32 cellular contexts compared by ENCODE assay signal in genomic region chr6:95478941-95479340, GRCh38.
"Had no signal": no experiment of that assay in that cellular context is flagged by ENCODE, and none has a peak within 500 bp of the region (broad histone marks: within the 10 kb centered on the region; RNA-seq: fewer than 3 reads in every experiment).

No MANE protein-coding gene starts in this region.

- H3K4me3 ChIP-seq: esophagus squamous epithelium, heart left ventricle had no signal

- H3K27me3 Mint-ChIP-seq: activated CD4-positive, alpha-beta memory T cell treated with anti-CD3 and anti-CD28 coated beads, Interleukin-2, amount 10 ng/mL, durations not matched to agents 7 days and 5 days; activated CD4-positive, alpha-beta T cell treated with anti-CD3 and anti-CD28 coated beads, Interleukin-2, amount 10 ng/mL, durations not matched to agents 7 days and 5 days; activated naive CD8-positive, alpha-beta T cell; activated T-helper 17 cell treated with anti-CD3 and anti-CD28 coated beads, Interleukin-2, amount 50 U/mL, for 72 hours; T-helper 17 cell had no signal

- H3K4me3 Mint-ChIP-seq: activated CD4-positive, alpha-beta memory T cell treated with anti-CD3 and anti-CD28 coated beads, Interleukin-2, amount 10 ng/mL, durations not matched to agents 7 days and 5 days; activated CD4-positive, alpha-beta T cell treated with anti-CD3 and anti-CD28 coated beads, Interleukin-2, amount 10 ng/mL, durations not matched to agents 7 days and 5 days; activated naive CD8-positive, alpha-beta T cell; activated T-cell treated with anti-CD3 and anti-CD28 coated beads, Interleukin-2, amount 50 U/mL, for 4 hours; activated T-helper 17 cell treated with anti-CD3 and anti-CD28 coated beads, Interleukin-2, amount 50 U/mL, for 72 hours; central memory CD8-positive, alpha-beta T cell; effector memory CD8-positive, alpha-beta T cell; T-helper 17 cell; T-helper 2 cell treated with Interferon-gamma antibody and Interleukin-4, amounts not matched to agents 5 μg/mL and 100 μg/mL, for 36 hours had no signal

- H3K27ac ChIP-seq: brain microvascular endothelial cell, epithelial cell of prostate, esophagus squamous epithelium, heart left ventricle had no signal

- H3K36me3 ChIP-seq: brain microvascular endothelial cell, esophagus squamous epithelium, heart left ventricle had no signal

- ATAC-seq: activated T-cell treated with anti-CD3 and anti-CD28 coated beads, Interleukin-2, amount 50 U/mL, for 4 hours; activated T-helper 17 cell treated with anti-CD3 and anti-CD28 coated beads, Interleukin-2, amount 50 U/mL, for 72 hours; effector memory CD8-positive, alpha-beta T cell; heart left ventricle; T-helper 17 cell had no signal

- DNase-seq: activated CD4-positive, alpha-beta memory T cell treated with anti-CD3 and anti-CD28 coated beads, Interleukin-2, amount 10 ng/mL, durations not matched to agents 7 days and 5 days; activated CD4-positive, alpha-beta T cell treated with anti-CD3 and anti-CD28 coated beads for 1 hour; activated CD4-positive, alpha-beta T cell treated with anti-CD3 and anti-CD28 coated beads for 4 hours; activated CD4-positive, alpha-beta T cell treated with anti-CD3 and anti-CD28 coated beads, Interleukin-2, amount 10 ng/mL, durations not matched to agents 7 days and 5 days; activated CD4-positive, alpha-beta T cell treated with anti-CD3 and anti-CD28 coated beads, Interleukin-2, amount 50 U/mL, for 4 hours; activated effector memory CD4-positive, alpha-beta T cell treated with Interleukin-2 at 50 U/mL for 16 hours; activated gamma-delta T cell treated with Interleukin-2 at 50 U/mL for 16 hours; activated naive CD4-positive, alpha-beta T cell treated with anti-CD3 and anti-CD28 coated beads, Interleukin-2, amount 50 U/mL, for 16 hours; activated naive CD4-positive, alpha-beta T cell treated with Interleukin-2 at 50 U/mL for 16 hours; activated T-cell treated with anti-CD3 and anti-CD28 coated beads, Interleukin-2, amount 50 U/mL, for 4 hours; amniotic stem cell; anterior cingulate cortex; brain microvascular endothelial cell; cortex of kidney; dermis blood vessel endothelial cell; effector CD4-positive, alpha-beta T cell; effector memory CD8-positive, alpha-beta T cell; esophagus squamous epithelium; foreskin melanocyte; glutamatergic neuron; heart left ventricle; T-helper 1 cell; T-helper 17 cell; T1000 had no signal

- H3K27me3 ChIP-seq: brain microvascular endothelial cell, esophagus squamous epithelium, heart left ventricle had no signal

- H3K9me3 Mint-ChIP-seq: activated CD4-positive, alpha-beta memory T cell treated with anti-CD3 and anti-CD28 coated beads, Interleukin-2, amount 10 ng/mL, durations not matched to agents 7 days and 5 days; activated CD4-positive, alpha-beta T cell treated with anti-CD3 and anti-CD28 coated beads, Interleukin-2, amount 10 ng/mL, durations not matched to agents 7 days and 5 days; activated T-cell treated with anti-CD3 and anti-CD28 coated beads, Interleukin-2, amount 50 U/mL, for 4 hours; activated T-helper 17 cell treated with anti-CD3 and anti-CD28 coated beads, Interleukin-2, amount 50 U/mL, for 72 hours; T-helper 2 cell treated with Interferon-gamma antibody and Interleukin-4, amounts not matched to agents 5 μg/mL and 100 μg/mL, for 36 hours had no signal

- H3K9me3 ChIP-seq: esophagus squamous epithelium had no signal

- FAIRE-seq: astrocyte, bronchial epithelial cell, endothelial cell of umbilical vein had no signal

- H3K27ac Mint-ChIP-seq: activated CD4-positive, alpha-beta memory T cell treated with anti-CD3 and anti-CD28 coated beads, Interleukin-2, amount 10 ng/mL, durations not matched to agents 7 days and 5 days; activated CD4-positive, alpha-beta T cell treated with anti-CD3 and anti-CD28 coated beads, Interleukin-2, amount 10 ng/mL, durations not matched to agents 7 days and 5 days; activated naive CD8-positive, alpha-beta T cell; activated T-helper 17 cell treated with anti-CD3 and anti-CD28 coated beads, Interleukin-2, amount 50 U/mL, for 72 hours; effector memory CD8-positive, alpha-beta T cell; T-helper 17 cell; T-helper 2 cell treated with Interferon-gamma antibody and Interleukin-4, amounts not matched to agents 5 μg/mL and 100 μg/mL, for 36 hours had no signal

- H3K36me3 Mint-ChIP-seq: activated naive CD8-positive, alpha-beta T cell had no signal

- H3K4me1 ChIP-seq: esophagus squamous epithelium, heart left ventricle had no signal

- H3K4me1 Mint-ChIP-seq: activated CD4-positive, alpha-beta memory T cell treated with anti-CD3 and anti-CD28 coated beads, Interleukin-2, amount 10 ng/mL, durations not matched to agents 7 days and 5 days; activated CD4-positive, alpha-beta T cell treated with anti-CD3 and anti-CD28 coated beads, Interleukin-2, amount 10 ng/mL, durations not matched to agents 7 days and 5 days; central memory CD8-positive, alpha-beta T cell had no signal
